Comparison of ENCODE assay signal across 1 cellular context in the genomic region with DNA sequence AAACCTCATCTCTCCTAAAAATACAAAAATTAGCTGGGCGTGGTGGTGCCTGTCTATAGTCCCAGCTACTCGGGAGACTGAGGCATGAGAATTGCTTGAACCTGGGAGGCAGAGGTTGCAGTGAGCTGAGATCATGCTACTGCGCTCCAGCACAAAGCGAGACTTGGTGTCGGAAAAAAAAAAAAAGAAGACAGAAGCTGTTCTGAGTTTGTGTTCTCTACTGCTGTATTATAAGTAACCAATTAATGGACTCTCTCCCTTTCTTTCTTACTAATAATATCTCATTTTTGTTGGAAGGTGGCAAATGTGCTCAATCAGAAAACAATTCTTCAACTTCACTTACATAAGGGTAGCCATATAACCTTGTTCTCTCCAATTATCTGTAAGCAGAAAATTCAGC.
TF ChIP-seq lines count a peak whose summit lies in the region.

No MANE protein-coding gene starts in this region.

TF ChIP-seq in K562, 482 proteins besides CTCF, POLR2A, EP300 and RAD21:
- TF ChIP-seq ZNF146 (CRISPR knock-in tag; IDR thresholded peaks at IDR 0.05; ENCODE audit: unreplicated experiment) (no peak), CREM (IDR thresholded peaks at IDR 0.05; ENCODE audit: low read depth) (no peak), HDAC1 (IDR thresholded peaks at IDR 0.05) (no peak), YBX1 (IDR thresholded peaks at IDR 0.05) (no peak), ADNP (tag; IDR thresholded peaks at IDR 0.05) (no peak), IFI16 (CRISPR knock-in tag; IDR thresholded peaks at IDR 0.05) (no peak), MCM7 (IDR thresholded peaks at IDR 0.05) (no peak), RBM25 (IDR thresholded peaks at IDR 0.05; ENCODE audit: low read depth, low read length, severe bottlenecking) (no peak), NR2F6 (CRISPR knock-in tag; IDR thresholded peaks at IDR 0.05) (no peak), ELF2 (CRISPR knock-in tag; IDR thresholded peaks at IDR 0.05) (no peak), CCNT2 (IDR thresholded peaks at IDR 0.05; ENCODE audit: borderline replicate concordance, extremely low read depth, insufficient read length, low read depth, low read length) (no peak), NFIC (IDR thresholded peaks at IDR 0.05) (no peak), MEF2A (IDR thresholded peaks at IDR 0.05; ENCODE audit: control insufficient read depth, low read depth, low read length) (no peak), ZBTB8A (IDR thresholded peaks at IDR 0.05; ENCODE audit: partially characterized antibody) (no peak), FOXJ3 (CRISPR knock-in tag; IDR thresholded peaks at IDR 0.05) (no peak)
